ENCODE assay signal across 35 cellular contexts in the genomic region with DNA sequence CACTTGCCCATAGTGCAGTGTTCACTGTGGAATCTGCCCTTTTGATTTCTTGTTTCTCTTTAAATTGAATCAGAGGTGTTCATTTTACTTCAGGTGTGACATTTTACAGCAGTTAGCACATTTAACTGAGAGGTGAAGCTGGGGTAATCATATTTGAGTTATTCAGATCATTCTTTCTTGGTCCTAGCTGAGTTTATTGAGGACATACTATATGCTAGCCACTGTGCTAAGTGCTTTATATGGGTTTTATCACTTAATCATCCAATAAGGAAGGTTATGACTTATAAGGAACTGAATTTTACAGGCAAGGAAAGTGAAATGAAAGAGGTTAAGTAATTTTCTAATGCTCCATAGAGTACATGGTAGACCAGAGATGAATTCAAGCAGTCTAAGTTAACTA.
"Had no signal": no experiment of that assay in that cellular context is flagged by ENCODE, and none has a peak within 500 bp of the region (broad histone marks: within the 10 kb centered on the region; RNA-seq: fewer than 3 reads in every experiment).

No MANE protein-coding gene starts in this region.

- H3K4me3 ChIP-seq: MG63 had no signal

- H3K27ac ChIP-seq: KMS-11 had no signal

- H3K36me3 ChIP-seq: MG63 had no signal

- DNase-seq: Karpas-422, Kasumi-1, MG63, MM.1S, MV-4-11, NCI-H1048, NCI-H1092, NCI-H1092 treated with DMSO at 0.1 percent for 48 hours, NCI-H1105, NCI-H1105 treated with DMSO at 0.1 percent for 48 hours, NCI-H1417, NCI-H1417 treated with DMSO at 0.1 percent for 48 hours, NCI-H1436, NCI-H1436 treated with DMSO at 0.1 percent for 48 hours, NCI-H146, NCI-H1694, NCI-H1694 treated with DMSO at 0.1 percent for 48 hours, NCI-H187, NCI-H187 treated with DMSO at 0.1 percent for 48 hours, NCI-H1930, NCI-H2029, NCI-H2029 treated with DMSO at 0.1 percent for 48 hours, NCI-H2081, NCI-H2081 treated with DMSO at 0.1 percent for 48 hours, NCI-H2107, NCI-H2171, NCI-H2171 treated with DMSO at 0.1 percent for 48 hours, NCI-H2227 treated with DMSO at 0.1 percent for 48 hours, NCI-H226, NCI-H345, NCI-H446, NCI-H446 treated with DMSO at 0.1 percent for 48 hours, NCI-H510A, NCI-H510A treated with DMSO at 0.1 percent for 48 hours had no signal

- H3K9me3 ChIP-seq: MG63 had no signal

- H3K27me3 ChIP-seq: MG63 had no signal

- H3K9ac ChIP-seq: KMS-11 had no signal

- H3K4me2 ChIP-seq: KMS-11 had no signal
